ENCODE assay signal across 1 cellular context in the genomic region with DNA sequence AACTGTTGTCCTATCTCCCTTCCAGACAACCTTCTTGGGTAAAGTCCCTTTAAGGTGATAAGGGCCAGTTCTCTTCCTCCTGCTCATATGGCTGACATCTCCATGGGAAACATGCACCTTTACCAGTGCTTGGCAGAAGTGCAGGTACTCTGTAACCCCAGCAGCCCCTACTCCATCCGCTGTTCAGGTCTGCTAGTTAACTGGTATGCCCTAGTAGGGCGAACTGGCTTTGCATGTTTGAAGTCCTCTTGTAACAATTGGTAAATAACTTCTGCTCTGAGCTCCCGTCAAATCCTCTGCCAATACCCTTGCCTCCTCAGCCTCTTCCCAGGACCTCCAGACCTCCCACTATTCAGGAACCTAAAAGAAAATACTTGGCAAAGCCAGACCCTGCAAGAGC.
TF ChIP-seq lines count a peak whose summit lies in the region.

No MANE protein-coding gene starts in this region.

TF ChIP-seq in IMR-90, 13 proteins besides CTCF, POLR2A, EP300 and RAD21:
- TF ChIP-seq BHLHE40 (IDR thresholded peaks at IDR 0.05; ENCODE audit: low read depth, low read length) = no peak
- no peak for TF ChIP-seq CEBPB (IDR thresholded peaks at IDR 0.05; ENCODE audit: low read depth, low read length)
- no peak for TF ChIP-seq SMC3 (IDR thresholded peaks at IDR 0.05; ENCODE audit: low read depth, low read length)
- TF ChIP-seq MAFK (IDR thresholded peaks at IDR 0.05; ENCODE audit: low read depth, low read length) = no peak
- TF ChIP-seq FOS (IDR thresholded peaks at IDR 0.05; ENCODE audit: low read depth, low read length) = no peak
TF ChIP-seq in IMR-90: peak in this region for 0.
